Comparison of ENCODE assay signal across 15 cellular contexts in the genomic region with DNA sequence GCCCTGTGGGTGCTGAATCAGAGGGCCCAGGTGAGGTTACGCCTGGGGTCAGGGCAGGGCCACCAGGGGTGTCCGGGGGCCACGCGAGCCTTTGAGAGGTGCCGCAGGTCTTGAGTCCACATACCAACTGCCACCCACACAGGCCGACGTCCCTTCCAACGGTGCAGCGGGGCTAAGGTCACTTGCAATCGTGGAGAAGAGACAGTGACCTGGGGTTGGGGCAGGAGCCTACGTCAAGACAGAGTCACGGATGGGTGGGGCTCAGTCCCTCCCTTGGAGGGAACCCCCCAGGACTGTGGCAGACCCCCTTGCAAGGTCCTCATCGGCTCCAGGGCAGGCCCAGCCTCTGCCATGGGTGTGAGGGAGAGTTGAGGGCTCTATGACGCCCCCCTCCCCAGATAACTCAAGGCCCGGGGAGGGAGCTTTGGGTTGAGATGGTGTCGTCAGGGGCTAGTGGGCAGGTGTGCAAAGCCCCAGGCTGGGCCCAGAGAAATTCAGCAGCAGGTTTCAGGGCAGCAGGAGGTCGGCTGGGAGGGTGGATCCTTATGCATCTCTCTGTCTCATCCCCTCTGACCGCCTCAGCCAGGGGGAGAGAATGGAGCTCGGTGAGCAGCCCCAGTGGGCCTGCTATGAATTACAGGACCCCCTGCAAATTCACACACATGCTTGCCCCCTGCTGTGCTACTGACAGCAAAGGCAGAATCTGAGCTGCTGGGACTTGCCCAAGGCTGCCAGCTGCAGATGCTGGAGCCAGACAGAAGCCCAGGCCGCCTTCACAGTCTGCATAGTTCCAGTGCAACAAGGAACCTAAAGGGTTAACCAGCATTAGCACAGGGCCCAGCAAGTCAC. TPM values are rescaled to one million over a fixed set of nuclear protein-coding genes. Genes with fewer than 3 reads are reported as not detected.
DNase-seq lines count a peak whose midpoint lies in the region; ATAC-seq lines count a peak whose summit lies in the region.
"Had no signal": no experiment of that assay in that cellular context is flagged by ENCODE, and none has a peak within 500 bp of the region (broad histone marks: within the 10 kb centered on the region; RNA-seq: fewer than 3 reads in every experiment).

No MANE protein-coding gene starts in this region.

- DNase-seq in activated CD4-positive, alpha-beta T cell treated with anti-CD3 and anti-CD28 coated beads, Interleukin-2, amount 10 ng/mL, durations not matched to agents 24 days and 14 days = peak; percentile 48
- DNase-seq in activated CD4-positive, alpha-beta T cell treated with anti-CD3 and anti-CD28 coated beads for 36 hours = no peak
- DNase-seq in NCI-H69 (lab: John Stamatoyannopoulos, UW) = peak; percentile 9
- peak; percentile 68 for DNase-seq in posterior vena cava (ENCODE audit: low spot score)
- DNase-seq in NCI-H1436 (lab: John Stamatoyannopoulos, UW) = no peak
- DNase-seq in hippocampal formation (lab: John Stamatoyannopoulos, UW) = no peak
- no peak for DNase-seq in COR-L47 (lab: John Stamatoyannopoulos, UW)
- DNase-seq: ACHN; activated CD4-positive, alpha-beta T cell treated with anti-CD3 and anti-CD28 coated beads, Interleukin-2, amount 50 U/mL, for 4 hours; mesendoderm; occipital lobe; stimulated activated CD4-positive, alpha-beta T cell treated with anti-CD3 and anti-CD28 coated beads, Interleukin-15, amount 100 ng/mL, for 24 hours; thyroid gland had no signal

- no peak overlapping the region for H3K4me3 Mint-ChIP-seq in activated CD4-positive, alpha-beta T cell treated with anti-CD3 and anti-CD28 coated beads, Interleukin-2, amount 10 ng/mL, durations not matched to agents 24 days and 14 days
- no peak overlapping the region for H3K4me3 Mint-ChIP-seq in activated CD4-positive, alpha-beta T cell treated with anti-CD3 and anti-CD28 coated beads for 36 hours

- CTCF ChIA-PET in activated CD4-positive, alpha-beta T cell treated with anti-CD3 and anti-CD28 coated beads for 36 hours (lab: Charles Lee) = no interaction called here

- no peak overlapping the region for H3K27ac Mint-ChIP-seq in activated CD4-positive, alpha-beta T cell treated with anti-CD3 and anti-CD28 coated beads, Interleukin-2, amount 10 ng/mL, durations not matched to agents 24 days and 14 days
- no peak overlapping the region for H3K27ac Mint-ChIP-seq in activated CD4-positive, alpha-beta T cell treated with anti-CD3 and anti-CD28 coated beads for 36 hours

- H3K36me3 Mint-ChIP-seq in activated CD4-positive, alpha-beta T cell treated with anti-CD3 and anti-CD28 coated beads, Interleukin-2, amount 10 ng/mL, durations not matched to agents 24 days and 14 days (ENCODE audit: low read depth) = peaks cover 2% of the 10 kb centered on the region
- no peaks in the 10 kb centered on the region for H3K36me3 Mint-ChIP-seq in activated CD4-positive, alpha-beta T cell treated with anti-CD3 and anti-CD28 coated beads for 36 hours (ENCODE audit: low read depth)

- intact Hi-C loops in activated CD4-positive, alpha-beta T cell treated with anti-CD3 and anti-CD28 coated beads, Interleukin-2, amount 10 ng/mL, durations not matched to agents 24 days and 14 days (cut with micrococcal nuclease) = loop anchor here (2.0 to 5.0 kb wide), 3 partner anchors 17 to 117 kb away; no protein-coding TSS in a partner anchor
- intact Hi-C loops in activated CD4-positive, alpha-beta T cell treated with anti-CD3 and anti-CD28 coated beads for 36 hours (cut with DNase I, micrococcal nuclease) = loop anchor here in 1 of 2 experiments (2.0 kb wide), 1 partner anchor 17 kb away; no protein-coding TSS in a partner anchor
- intact Hi-C loops in posterior vena cava (cut with DNase I) = no loop called here

- peaks cover 3% of the 10 kb centered on the region for H3K9me3 Mint-ChIP-seq in activated CD4-positive, alpha-beta T cell treated with anti-CD3 and anti-CD28 coated beads, Interleukin-2, amount 10 ng/mL, durations not matched to agents 24 days and 14 days
- H3K9me3 Mint-ChIP-seq in activated CD4-positive, alpha-beta T cell treated with anti-CD3 and anti-CD28 coated beads for 36 hours (ENCODE audit: low read depth) = no peaks in the 10 kb centered on the region

- peaks cover 14% of the 10 kb centered on the region for H3K4me1 Mint-ChIP-seq in activated CD4-positive, alpha-beta T cell treated with anti-CD3 and anti-CD28 coated beads, Interleukin-2, amount 10 ng/mL, durations not matched to agents 24 days and 14 days
- H3K4me1 Mint-ChIP-seq in activated CD4-positive, alpha-beta T cell treated with anti-CD3 and anti-CD28 coated beads for 36 hours = peaks cover 9% of the 10 kb centered on the region

- no peak for ATAC-seq in activated CD4-positive, alpha-beta T cell treated with anti-CD3 and anti-CD28 coated beads for 36 hours
- peak; percentile 25 for ATAC-seq in esophagus mucosa

- H3K27me3 Mint-ChIP-seq in activated CD4-positive, alpha-beta T cell treated with anti-CD3 and anti-CD28 coated beads, Interleukin-2, amount 10 ng/mL, durations not matched to agents 24 days and 14 days = peaks cover 5% of the 10 kb centered on the region
- no peaks in the 10 kb centered on the region for H3K27me3 Mint-ChIP-seq in activated CD4-positive, alpha-beta T cell treated with anti-CD3 and anti-CD28 coated beads for 36 hours

- POLR2A ChIA-PET in activated CD4-positive, alpha-beta T cell treated with anti-CD3 and anti-CD28 coated beads for 36 hours (lab: Charles Lee) = no interaction called here

RNA-seq across cellular contexts. Expression of gene MYEOV, which starts 60.0 kb away (rescaled TPM):
- total RNA-seq in activated CD4-positive, alpha-beta T cell treated with anti-CD3 and anti-CD28 coated beads, Interleukin-2, amount 10 ng/mL, durations not matched to agents 24 days and 14 days = 0.21 and 0.83 TPM in 2 replicates
- total RNA-seq in activated CD4-positive, alpha-beta T cell treated with anti-CD3 and anti-CD28 coated beads for 36 hours = not detected
- total RNA-seq in esophagus mucosa (4.7 TPM), posterior vena cava (under 1 TPM; 0.46 to 0.57 TPM)
- total RNA-seq: occipital lobe; T-helper 2 cell treated with Interferon-gamma antibody and Interleukin-4, amounts not matched to agents 100 ng/mL and 5 ng/mL, for 36 hours had no signal

Comparison
In these comparisons a context has a peak if more than half of its experiments do, and no peak if none do; other contexts are left out.
1. DNase-seq: peak in activated CD4-positive, alpha-beta T cell treated with anti-CD3 and anti-CD28 coated beads, Interleukin-2, amount 10 ng/mL, durations not matched to agents 24 days and 14 days (single experiment), NCI-H69 (single experiment) and posterior vena cava (single experiment); none in activated CD4-positive, alpha-beta T cell treated with anti-CD3 and anti-CD28 coated beads for 36 hours (single experiment), NCI-H1436 (single experiment), hippocampal formation (0 of 2) and COR-L47 (single experiment).